ENCODE assay signal across 1 cellular context in genomic region chr6:134416501-134417154, GRCh38.
TF ChIP-seq lines count a peak whose summit lies in the region.

No MANE protein-coding gene starts in this region.

TF ChIP-seq in K562, 482 proteins besides CTCF, POLR2A, EP300 and RAD21 (continued from another document):
- peak; percentile 54 for TF ChIP-seq MGA (IDR thresholded peaks at IDR 0.05)
- TF ChIP-seq ARNT (IDR thresholded peaks at IDR 0.05) = 0 out of 4 replicates have a peak, but pooled peaks of 1 of the 2 experiments have one; percentile 53
- peak; percentile 50 for TF ChIP-seq CXXC5 (CRISPR knock-in tag; IDR thresholded peaks at IDR 0.05)
- TF ChIP-seq ZBTB1 (CRISPR knock-in tag; IDR thresholded peaks at IDR 0.05; ENCODE audit: borderline replicate concordance, low read depth) = no peak
- TF ChIP-seq DPF2 (IDR thresholded peaks at IDR 0.05) = 0 out of 2 replicates have a peak, but pooled peaks have one; percentile 13
- TF ChIP-seq JUND (IDR thresholded peaks at IDR 0.05; ENCODE audit: borderline replicate concordance, low read depth, low read length) = 0 out of 2 replicates have a peak, but pooled peaks have one; percentile 29
- peak; percentile 12; the same call in 1 of the 3 replicates for TF ChIP-seq JUND (tag; IDR thresholded peaks at IDR 0.05; ENCODE audit: borderline replicate concordance, low read depth, low read length)
- TF ChIP-seq ZNF24 (IDR thresholded peaks at IDR 0.05) = no peak
- TF ChIP-seq SMAD4 (CRISPR knock-in tag; conservative IDR thresholded peaks at IDR 0.05) = 0 out of 2 replicates have a peak, but pooled peaks have one; percentile 34
- TF ChIP-seq SMARCE1 (IDR thresholded peaks at IDR 0.05) = peak; percentile 31; the same call in 1 of the 2 replicates
